9 cellular contexts compared by ENCODE assay signal in the genomic region with DNA sequence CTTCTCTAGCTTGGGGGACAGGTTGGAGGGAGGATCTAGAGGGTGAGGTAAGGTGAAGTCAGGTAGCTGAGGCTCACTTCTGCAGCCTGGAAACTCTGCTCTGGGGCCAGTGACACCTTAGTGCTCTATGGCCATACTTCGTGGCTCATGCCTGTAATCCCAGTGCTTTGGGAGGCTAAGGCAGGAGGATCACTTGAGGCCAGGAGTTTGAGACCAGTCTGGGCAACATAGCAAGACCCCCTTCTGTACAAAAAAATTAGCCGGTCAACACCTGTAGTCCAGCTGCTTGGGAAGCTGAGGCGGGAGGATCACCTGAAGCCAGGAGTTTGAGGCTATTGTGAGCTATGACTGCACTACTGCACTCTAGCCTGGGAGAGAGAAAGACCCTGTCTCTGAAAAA. TPM values are rescaled to one million over a fixed set of nuclear protein-coding genes. Genes with fewer than 3 reads are reported as not detected.
DNase-seq lines count a peak whose midpoint lies in the region; ATAC-seq and TF ChIP-seq lines count a peak whose summit lies in the region.
"Had no signal": no experiment of that assay in that cellular context is flagged by ENCODE, and none has a peak within 500 bp of the region (broad histone marks: within the 10 kb centered on the region; RNA-seq: fewer than 3 reads in every experiment).

No MANE protein-coding gene starts in this region.

- TF ChIP-seq POLR2A in right lobe of liver (IDR thresholded peaks at IDR 0.05) (no peak), testis (IDR thresholded peaks at IDR 0.05) (no peak)

- no peaks in the 10 kb centered on the region for H3K27me3 Mint-ChIP-seq in T-helper 2 cell treated with Interferon-gamma antibody and Interleukin-4, amounts not matched to agents 5 μg/mL and 100 μg/mL, for 36 hours (ENCODE audit: low read depth)
- peaks cover 8 to 22% (median 20%) of the 10 kb centered on the region in 3 donors for H3K27me3 Mint-ChIP-seq in immature natural killer cell (ENCODE audit: low read depth in 3 of 3)

- no peaks in the 10 kb centered on the region for H3K9me3 ChIP-seq in ascending aorta
- H3K9me3 ChIP-seq in right lobe of liver: no peaks in the 10 kb centered on the region
- no peaks in the 10 kb centered on the region for H3K9me3 ChIP-seq in testis
- H3K9me3 ChIP-seq in OCI-LY7 (ENCODE audit: low read length): no peaks in the 10 kb centered on the region

- H2AFZ ChIP-seq in OCI-LY7 (ENCODE audit: low read length): no peak overlapping the region

- no peak for ATAC-seq in right lobe of liver
- no peak for ATAC-seq in GM21723 (IDR thresholded peaks at IDR 0.05; ENCODE audit: unreplicated experiment)

- no peaks in the 10 kb centered on the region for H3K9me2 ChIP-seq in OCI-LY7 (ENCODE audit: insufficient read depth, low read length)

- no peak overlapping the region for H3K4me3 Mint-ChIP-seq in T-helper 2 cell treated with Interferon-gamma antibody and Interleukin-4, amounts not matched to agents 5 μg/mL and 100 μg/mL, for 36 hours
- H3K4me3 Mint-ChIP-seq in immature natural killer cell: no peak overlapping the region

- no peak for TF ChIP-seq CTCF in ascending aorta (IDR thresholded peaks at IDR 0.05)
- no peak for TF ChIP-seq CTCF in right lobe of liver (IDR thresholded peaks at IDR 0.05)
- TF ChIP-seq CTCF in testis (IDR thresholded peaks at IDR 0.05): no peak
- TF ChIP-seq CTCF in OCI-LY7 (conservative IDR thresholded peaks at IDR 0.05; ENCODE audit: low read length): no peak

- H3K4me1 ChIP-seq in ascending aorta (peaks cover 33 to 63% of the 10 kb centered on the region in 2 donors), right lobe of liver (peaks cover 0 to 80% (median 39%) of the 10 kb centered on the region in 4 donors), testis (peaks cover 91% of the 10 kb centered on the region), OCI-LY7 (ENCODE audit: insufficient read depth, low read length, poor library complexity, severe bottlenecking) (peaks cover 4% of the 10 kb centered on the region)

- H4K20me1 ChIP-seq in OCI-LY7 (ENCODE audit: insufficient read depth, low read length): no peaks in the 10 kb centered on the region

- intact Hi-C loops in ascending aorta (cut with DNase I): loop anchor here (10.0 kb wide), 2 partner anchors 384 to 624 kb away; a partner anchor contains a TSS
- intact Hi-C loops in right lobe of liver (cut with DNase I): no loop called here
- intact Hi-C loops in testis (cut with DNase I; ENCODE audit: low total_unique reads): no loop called here
- intact Hi-C loops in OCI-LY7 (cut with micrococcal nuclease; ENCODE audit: unreplicated experiment): loop anchor here (10.0 kb wide), 1 partner anchor 324 kb away; no protein-coding TSS in a partner anchor

- H3K4me3 ChIP-seq in ascending aorta: peak overlapping the region; percentile 93 to 100
- no peak overlapping the region for H3K4me3 ChIP-seq in right lobe of liver
- no peak overlapping the region for H3K4me3 ChIP-seq in testis
- H3K4me3 ChIP-seq in OCI-LY7 (ENCODE audit: low read depth, low read length, poor library complexity, severe bottlenecking): no peak overlapping the region

- H3K36me3 ChIP-seq in ascending aorta: peaks cover 0 to 9% of the 10 kb centered on the region in 2 donors
- no peaks in the 10 kb centered on the region for H3K36me3 ChIP-seq in right lobe of liver
- no peaks in the 10 kb centered on the region for H3K36me3 ChIP-seq in testis (ENCODE audit: low read depth, missing control alignments)
- no peaks in the 10 kb centered on the region for H3K36me3 ChIP-seq in OCI-LY7 (ENCODE audit: insufficient read depth, low read length)

- no TSS peak for BruUV-seq in OCI-LY7 (replicated peaks; lab: Mats Ljungman, UMichigan)

- H3K36me3 Mint-ChIP-seq in T-helper 2 cell treated with Interferon-gamma antibody and Interleukin-4, amounts not matched to agents 5 μg/mL and 100 μg/mL, for 36 hours (ENCODE audit: low read depth): peaks cover 8% of the 10 kb centered on the region
- H3K36me3 Mint-ChIP-seq in immature natural killer cell: no peaks in the 10 kb centered on the region

- peak overlapping the region; percentile 31 for H3K27ac Mint-ChIP-seq in T-helper 2 cell treated with Interferon-gamma antibody and Interleukin-4, amounts not matched to agents 5 μg/mL and 100 μg/mL, for 36 hours
- peak overlapping the region in 3 of 6 donors; percentile 2 to 49 (median 36) for H3K27ac Mint-ChIP-seq in immature natural killer cell

- no peaks in the 10 kb centered on the region for H3K79me2 ChIP-seq in OCI-LY7 (ENCODE audit: insufficient read depth, low read depth, low read length)

- 100% methylated on average over 2 of the region's 3 CpGs for WGBS in right lobe of liver (ENCODE audit: insufficient coverage, low coverage, low lambda C conversion rate, missing lambda C conversion rate)
- 67 to 88% methylated on average over 3 of the region's 3 CpGs for WGBS in testis, 2 donors

- no peak overlapping the region for H3K4me2 ChIP-seq in OCI-LY7 (ENCODE audit: low read length)

- DNase-seq in T-helper 2 cell treated with Interferon-gamma antibody and Interleukin-4, amounts not matched to agents 5 μg/mL and 100 μg/mL, for 36 hours (ENCODE audit: low spot score): no peak
- no peak for DNase-seq in T-helper 2 cell
- no peak for DNase-seq in ascending aorta (ENCODE audit: low spot score in 2 of 2)
- no peak for DNase-seq in right lobe of liver
- DNase-seq in testis: no peak
- no peak for DNase-seq in OCI-LY7 (ENCODE audit: low spot score)
- DNase-seq in immature natural killer cell: no peak
- DNase-seq: NCI-H2171 had no signal

- H3K27me3 ChIP-seq in ascending aorta (no peaks in the 10 kb centered on the region), right lobe of liver (no peaks in the 10 kb centered on the region), testis (no peaks in the 10 kb centered on the region)

- CTCF ChIA-PET in OCI-LY7 (lab: Charles Lee; ENCODE audit: unreplicated experiment): interaction anchor here (1.3 kb wide), 1 partner anchor 8 kb away, joined by 3 read pairs; no protein-coding TSS in a partner anchor

- H3K9me3 Mint-ChIP-seq in T-helper 2 cell treated with Interferon-gamma antibody and Interleukin-4, amounts not matched to agents 5 μg/mL and 100 μg/mL, for 36 hours: no peaks in the 10 kb centered on the region
- peaks cover 0 to 2% (median 0%) of the 10 kb centered on the region in 6 donors for H3K9me3 Mint-ChIP-seq in immature natural killer cell

- POLR2A ChIA-PET in OCI-LY7 (lab: Charles Lee): interaction anchor here (2.0 kb wide), 1 partner anchor 22 kb away, joined by 4 read pairs; no protein-coding TSS in a partner anchor

- H3K27ac ChIP-seq in ascending aorta (peak overlapping the region; percentile 97), right lobe of liver (peak overlapping the region in 2 of 3 donors; percentile 43 to 89), testis (peak overlapping the region; percentile 96 to 98), OCI-LY7 (ENCODE audit: low read depth, low read length, poor library complexity, severe bottlenecking) (no peak overlapping the region)

- H3K4me1 Mint-ChIP-seq in T-helper 2 cell treated with Interferon-gamma antibody and Interleukin-4, amounts not matched to agents 5 μg/mL and 100 μg/mL, for 36 hours (ENCODE audit: low read depth): peaks cover 59% of the 10 kb centered on the region
- peaks cover 18 to 36% of the 10 kb centered on the region in 2 donors for H3K4me1 Mint-ChIP-seq in immature natural killer cell

RNA-seq across cellular contexts. Expression of a gene that starts 5.8 kb away (rescaled TPM):
- total RNA-seq in ascending aorta (783 TPM), right lobe of liver (100 to 1,000 TPM in 3 of 6 experiments, 10 to 100 TPM in 3; 79.4 to 129 (median 98.8) TPM), testis (100 to 1,000 TPM; 162 to 219 TPM), OCI-LY7 (2022) (5.0 and 6.5 TPM in 2 replicates)
- polyA plus RNA-seq in testis (ENCODE audit: insufficient read depth, low read depth, low replicate concordance) (189 TPM), immature natural killer cell (10 to 100 TPM in 2 of 3 donors, 1 to 10 TPM in 1; 4.4 to 14.0 (median 10.3) TPM)
- 12.9 and 14.3 TPM in 2 replicates for total RNA-seq in OCI-LY7 (2014; rRNA removed; shearing (Covaris generic))

RNA-seq across cellular contexts. Expression of a gene that starts 33.1 kb away (rescaled TPM):
- total RNA-seq in ascending aorta (0.64 TPM), right lobe of liver (1 to 10 TPM in 4 of 6 experiments, under 1 TPM in 2; 0.62 to 2.6 (median 1.3) TPM), testis (1 to 10 TPM; 4.8 to 8.0 TPM), OCI-LY7 (2022) (196 and 205 TPM in 2 replicates)
- polyA plus RNA-seq in testis (ENCODE audit: insufficient read depth, low read depth, low replicate concordance) (7.7 TPM), immature natural killer cell (10 to 100 TPM in 1 of 3 donors, 1 to 10 TPM in 2; 2.5 to 12.4 (median 3.2) TPM)
- total RNA-seq in OCI-LY7 (2014; rRNA removed; shearing (Covaris generic)): 77.8 and 81.2 TPM in 2 replicates

RNA-seq across cellular contexts. Expression of a gene that starts 38.1 kb away (rescaled TPM):
- 1.3 TPM for total RNA-seq in ascending aorta
- total RNA-seq in right lobe of liver: 1 to 10 TPM in 1 of 6 experiments, under 1 TPM in 5; 0.35 to 1.4 (median 0.83) TPM
- total RNA-seq in testis: 1 to 10 TPM; 2.4 to 3.0 TPM
- polyA plus RNA-seq in testis (ENCODE audit: insufficient read depth, low read depth, low replicate concordance): 0.87 TPM
- 4.5 and 5.3 TPM in 2 replicates for total RNA-seq in OCI-LY7 (2014; rRNA removed; shearing (Covaris generic))
- total RNA-seq in OCI-LY7 (2022): 5.3 and 5.5 TPM in 2 replicates
- not detected for polyA plus RNA-seq in immature natural killer cell

RNA-seq across cellular contexts. Expression of a gene that starts 59.4 kb away (rescaled TPM):
- not detected for total RNA-seq in ascending aorta
- 1 to 10 TPM in 2 of 6 experiments, under 1 TPM in 4; 0.40 to 3.2 (median 0.77) TPM for total RNA-seq in right lobe of liver
- 1 to 10 TPM; 1.2 to 2.0 TPM for total RNA-seq in testis
- 2.1 TPM for polyA plus RNA-seq in testis (ENCODE audit: insufficient read depth, low read depth, low replicate concordance)
- total RNA-seq in OCI-LY7 (2014; rRNA removed; shearing (Covaris generic)): not detected in 2 replicates
- total RNA-seq in OCI-LY7 (2022): 0.48 TPM in 1 of 2 replicates, not detected in the other
- polyA plus RNA-seq in immature natural killer cell: not detected

Comparison
In these comparisons a context has a peak if more than half of its experiments do, and no peak if none do; other contexts are left out.
1. H3K4me3 ChIP-seq: peak in ascending aorta (2 of 2); none in right lobe of liver (0 of 3), testis (0 of 2) and OCI-LY7 (single experiment).
2. RNA of a gene that starts 5.8 kb away (total RNA-seq): 783 TPM in ascending aorta (single experiment), 162 to 219 TPM in testis and 79.4 to 129 TPM in right lobe of liver; 5.0 to 14.3 TPM in OCI-LY7; every median in the first group is over 4 times any median in the second.
3. RNA of a gene that starts 33.1 kb away (total RNA-seq): 77.8 to 205 TPM in OCI-LY7; 4.8 to 8.0 TPM in testis, 0.62 to 2.6 TPM in right lobe of liver and 0.64 TPM in ascending aorta (single experiment); every median in the first group is over 4 times any median in the second.
4. intact Hi-C loops: an anchor here in ascending aorta (10.0 kb wide) and OCI-LY7 (10.0 kb wide); none called in right lobe of liver and testis.